2 cellular contexts compared by ENCODE assay signal in the genomic region with DNA sequence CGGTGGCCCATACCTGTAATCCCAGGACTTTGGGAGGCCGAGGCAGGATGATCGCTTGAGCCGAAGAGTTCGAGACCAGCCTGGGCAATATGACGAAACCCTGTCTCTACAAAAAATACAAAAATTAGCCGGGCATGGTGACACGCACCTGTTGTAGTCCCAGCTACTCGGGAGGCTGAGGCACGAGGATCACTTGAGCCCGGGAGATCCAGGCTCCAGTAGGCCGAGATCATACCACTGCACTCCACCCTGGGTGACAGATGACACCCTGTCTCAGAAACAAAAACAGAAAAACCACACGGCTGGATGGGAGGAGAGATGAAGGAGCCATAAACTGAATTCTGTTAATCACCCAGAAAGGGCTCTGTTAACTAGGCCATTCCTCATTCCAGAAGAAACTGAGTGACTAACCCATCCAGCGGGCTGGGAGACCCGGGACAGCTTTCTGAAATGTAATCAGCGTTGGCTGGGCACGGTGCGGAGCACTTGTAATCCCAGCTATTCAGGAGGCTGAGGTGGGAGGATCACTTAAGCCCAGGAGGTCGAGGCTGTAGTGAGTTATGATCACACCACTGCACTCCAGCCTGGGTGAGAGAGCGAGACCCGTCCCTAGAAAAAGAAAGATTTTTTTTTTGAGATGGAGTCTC.
TF ChIP-seq lines count a peak whose summit lies in the region.

No MANE protein-coding gene starts in this region.

TF ChIP-seq in SK-N-SH, 30 proteins besides CTCF, POLR2A, EP300 and RAD21 (continued from another document):
- TF ChIP-seq ZBTB33 (IDR thresholded peaks at IDR 0.05; ENCODE audit: borderline replicate concordance, low read depth) = no peak

TF ChIP-seq in SK-N-SH treated with all-trans-retinoic acid at 6 μM for 48 hours, 23 proteins besides CTCF, POLR2A, EP300 and RAD21 (continued from another document):
- TF ChIP-seq CREB5 (CRISPR knock-in tag; IDR thresholded peaks at IDR 0.05; ENCODE audit: low read depth) (no peak), TSHZ2 (CRISPR knock-in tag; IDR thresholded peaks at IDR 0.05) (no peak), ISL1 (CRISPR knock-in tag; IDR thresholded peaks at IDR 0.05) (no peak)
